1 cellular context compared by ENCODE assay signal in genomic region chr20:62066339-62066982, GRCh38.
A peak's percentile ranks its signal among the peaks of the same experiment; 100 is the strongest.
TF ChIP-seq lines count a peak whose summit lies in the region.

No MANE protein-coding gene starts in this region.

TF ChIP-seq in K562, 482 proteins besides CTCF, POLR2A, EP300 and RAD21 (continued from another document and continues in another):
- TF ChIP-seq ZNF449 (CRISPR knock-in tag; IDR thresholded peaks at IDR 0.05) (no peak), FOXP1 (CRISPR knock-in tag; IDR thresholded peaks at IDR 0.05) (no peak), TFAM (CRISPR knock-in tag; conservative IDR thresholded peaks at IDR 0.05) (no peak), SPI1 (IDR thresholded peaks at IDR 0.05; ENCODE audit: borderline replicate concordance, low read depth, low read length) (no peak), NR1H2 (CRISPR knock-in tag; IDR thresholded peaks at IDR 0.05) (no peak), ZNF431 (CRISPR knock-in tag; IDR thresholded peaks at IDR 0.05) (no peak), XRCC3 (IDR thresholded peaks at IDR 0.05) (no peak), PHB (CRISPR knock-in tag; IDR thresholded peaks at IDR 0.05) (no peak), HCFC1 (IDR thresholded peaks at IDR 0.05; ENCODE audit: low read depth, low read length) (no peak), ATF7 (IDR thresholded peaks at IDR 0.05) (no peak), MCM7 (IDR thresholded peaks at IDR 0.05) (no peak), PHF21A (IDR thresholded peaks at IDR 0.05; ENCODE audit: borderline replicate concordance, low read depth) (no peak), EHMT2 (IDR thresholded peaks at IDR 0.05) (no peak), CREB1 (IDR thresholded peaks at IDR 0.05) (no peak), CREB1 (CRISPR knock-in tag; IDR thresholded peaks at IDR 0.05) (0 out of 2 replicates have a peak, but pooled peaks have one; percentile 11), SIN3B (IDR thresholded peaks at IDR 0.05; ENCODE audit: low read depth) (no peak), BRF1 (IDR thresholded peaks at IDR 0.05; ENCODE audit: borderline replicate concordance, extremely low read depth, insufficient read length) (no peak), SP1 (CRISPR knock-in tag; IDR thresholded peaks at IDR 0.05) (no peak), SMAD4 (CRISPR knock-in tag; conservative IDR thresholded peaks at IDR 0.05) (peak; percentile 40; the same call in 1 of the 2 replicates), NR2C2 (CRISPR knock-in tag; IDR thresholded peaks at IDR 0.05) (no peak), NR2C2 (tag; IDR thresholded peaks at IDR 0.05) (0 out of 2 replicates have a peak, but pooled peaks have one; percentile 27), SMAD3 (CRISPR knock-in tag; conservative IDR thresholded peaks at IDR 0.05) (no peak), ZNF174 (CRISPR knock-in tag; IDR thresholded peaks at IDR 0.05) (no peak), DEAF1 (CRISPR knock-in tag; IDR thresholded peaks at IDR 0.05) (no peak), ZBTB40 (IDR thresholded peaks at IDR 0.05) (peak; percentile 47; the same call in 1 of the 2 replicates), ZBTB40 (CRISPR knock-in tag; IDR thresholded peaks at IDR 0.05) (no peak), ZNF311 (CRISPR knock-in tag; IDR thresholded peaks at IDR 0.05) (no peak), NFRKB (IDR thresholded peaks at IDR 0.05; ENCODE audit: low read depth) (peak; percentile 48; the same call in 1 of the 2 replicates), FIP1L1 (IDR thresholded peaks at IDR 0.05; ENCODE audit: low read depth, low read length, poor library complexity, severe bottlenecking) (peak; percentile 51), MTA3 (IDR thresholded peaks at IDR 0.05; ENCODE audit: borderline replicate concordance) (no peak), ZBTB9 (CRISPR knock-in tag; IDR thresholded peaks at IDR 0.05) (no peak), ZNF668 (CRISPR knock-in tag; IDR thresholded peaks at IDR 0.05) (no peak), SMARCA5 (IDR thresholded peaks at IDR 0.05) (no peak)
- TF ChIP-seq, protein P1, sequence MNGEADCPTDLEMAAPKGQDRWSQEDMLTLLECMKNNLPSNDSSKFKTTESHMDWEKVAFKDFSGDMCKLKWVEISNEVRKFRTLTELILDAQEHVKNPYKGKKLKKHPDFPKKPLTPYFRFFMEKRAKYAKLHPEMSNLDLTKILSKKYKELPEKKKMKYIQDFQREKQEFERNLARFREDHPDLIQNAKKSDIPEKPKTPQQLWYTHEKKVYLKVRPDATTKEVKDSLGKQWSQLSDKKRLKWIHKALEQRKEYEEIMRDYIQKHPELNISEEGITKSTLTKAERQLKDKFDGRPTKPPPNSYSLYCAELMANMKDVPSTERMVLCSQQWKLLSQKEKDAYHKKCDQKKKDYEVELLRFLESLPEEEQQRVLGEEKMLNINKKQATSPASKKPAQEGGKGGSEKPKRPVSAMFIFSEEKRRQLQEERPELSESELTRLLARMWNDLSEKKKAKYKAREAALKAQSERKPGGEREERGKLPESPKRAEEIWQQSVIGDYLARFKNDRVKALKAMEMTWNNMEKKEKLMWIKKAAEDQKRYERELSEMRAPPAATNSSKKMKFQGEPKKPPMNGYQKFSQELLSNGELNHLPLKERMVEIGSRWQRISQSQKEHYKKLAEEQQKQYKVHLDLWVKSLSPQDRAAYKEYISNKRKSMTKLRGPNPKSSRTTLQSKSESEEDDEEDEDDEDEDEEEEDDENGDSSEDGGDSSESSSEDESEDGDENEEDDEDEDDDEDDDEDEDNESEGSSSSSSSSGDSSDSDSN (IDR thresholded peaks at IDR 0.05; ENCODE audit: borderline replicate concordance in 1 of 2, low read depth in 2 of 2, low read length in 2 of 2), result no peak
- TF ChIP-seq, protein P2, sequence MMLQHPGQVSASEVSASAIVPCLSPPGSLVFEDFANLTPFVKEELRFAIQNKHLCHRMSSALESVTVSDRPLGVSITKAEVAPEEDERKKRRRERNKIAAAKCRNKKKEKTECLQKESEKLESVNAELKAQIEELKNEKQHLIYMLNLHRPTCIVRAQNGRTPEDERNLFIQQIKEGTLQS (IDR thresholded peaks at IDR 0.05), result no peak
- TF ChIP-seq, protein P2 (CRISPR knock-in tag; conservative IDR thresholded peaks at IDR 0.05), result no peak
- TF ChIP-seq, protein P3, sequence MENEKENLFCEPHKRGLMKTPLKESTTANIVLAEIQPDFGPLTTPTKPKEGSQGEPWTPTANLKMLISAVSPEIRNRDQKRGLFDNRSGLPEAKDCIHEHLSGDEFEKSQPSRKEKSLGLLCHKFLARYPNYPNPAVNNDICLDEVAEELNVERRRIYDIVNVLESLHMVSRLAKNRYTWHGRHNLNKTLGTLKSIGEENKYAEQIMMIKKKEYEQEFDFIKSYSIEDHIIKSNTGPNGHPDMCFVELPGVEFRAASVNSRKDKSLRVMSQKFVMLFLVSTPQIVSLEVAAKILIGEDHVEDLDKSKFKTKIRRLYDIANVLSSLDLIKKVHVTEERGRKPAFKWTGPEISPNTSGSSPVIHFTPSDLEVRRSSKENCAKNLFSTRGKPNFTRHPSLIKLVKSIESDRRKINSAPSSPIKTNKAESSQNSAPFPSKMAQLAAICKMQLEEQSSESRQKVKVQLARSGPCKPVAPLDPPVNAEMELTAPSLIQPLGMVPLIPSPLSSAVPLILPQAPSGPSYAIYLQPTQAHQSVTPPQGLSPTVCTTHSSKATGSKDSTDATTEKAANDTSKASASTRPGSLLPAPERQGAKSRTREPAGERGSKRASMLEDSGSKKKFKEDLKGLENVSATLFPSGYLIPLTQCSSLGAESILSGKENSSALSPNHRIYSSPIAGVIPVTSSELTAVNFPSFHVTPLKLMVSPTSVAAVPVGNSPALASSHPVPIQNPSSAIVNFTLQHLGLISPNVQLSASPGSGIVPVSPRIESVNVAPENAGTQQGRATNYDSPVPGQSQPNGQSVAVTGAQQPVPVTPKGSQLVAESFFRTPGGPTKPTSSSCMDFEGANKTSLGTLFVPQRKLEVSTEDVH (IDR thresholded peaks at IDR 0.05; ENCODE audit: low read depth, partially characterized antibody), result no peak
- TF ChIP-seq, protein P4, sequence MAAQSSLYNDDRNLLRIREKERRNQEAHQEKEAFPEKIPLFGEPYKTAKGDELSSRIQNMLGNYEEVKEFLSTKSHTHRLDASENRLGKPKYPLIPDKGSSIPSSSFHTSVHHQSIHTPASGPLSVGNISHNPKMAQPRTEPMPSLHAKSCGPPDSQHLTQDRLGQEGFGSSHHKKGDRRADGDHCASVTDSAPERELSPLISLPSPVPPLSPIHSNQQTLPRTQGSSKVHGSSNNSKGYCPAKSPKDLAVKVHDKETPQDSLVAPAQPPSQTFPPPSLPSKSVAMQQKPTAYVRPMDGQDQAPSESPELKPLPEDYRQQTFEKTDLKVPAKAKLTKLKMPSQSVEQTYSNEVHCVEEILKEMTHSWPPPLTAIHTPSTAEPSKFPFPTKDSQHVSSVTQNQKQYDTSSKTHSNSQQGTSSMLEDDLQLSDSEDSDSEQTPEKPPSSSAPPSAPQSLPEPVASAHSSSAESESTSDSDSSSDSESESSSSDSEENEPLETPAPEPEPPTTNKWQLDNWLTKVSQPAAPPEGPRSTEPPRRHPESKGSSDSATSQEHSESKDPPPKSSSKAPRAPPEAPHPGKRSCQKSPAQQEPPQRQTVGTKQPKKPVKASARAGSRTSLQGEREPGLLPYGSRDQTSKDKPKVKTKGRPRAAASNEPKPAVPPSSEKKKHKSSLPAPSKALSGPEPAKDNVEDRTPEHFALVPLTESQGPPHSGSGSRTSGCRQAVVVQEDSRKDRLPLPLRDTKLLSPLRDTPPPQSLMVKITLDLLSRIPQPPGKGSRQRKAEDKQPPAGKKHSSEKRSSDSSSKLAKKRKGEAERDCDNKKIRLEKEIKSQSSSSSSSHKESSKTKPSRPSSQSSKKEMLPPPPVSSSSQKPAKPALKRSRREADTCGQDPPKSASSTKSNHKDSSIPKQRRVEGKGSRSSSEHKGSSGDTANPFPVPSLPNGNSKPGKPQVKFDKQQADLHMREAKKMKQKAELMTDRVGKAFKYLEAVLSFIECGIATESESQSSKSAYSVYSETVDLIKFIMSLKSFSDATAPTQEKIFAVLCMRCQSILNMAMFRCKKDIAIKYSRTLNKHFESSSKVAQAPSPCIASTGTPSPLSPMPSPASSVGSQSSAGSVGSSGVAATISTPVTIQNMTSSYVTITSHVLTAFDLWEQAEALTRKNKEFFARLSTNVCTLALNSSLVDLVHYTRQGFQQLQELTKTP (IDR thresholded peaks at IDR 0.05; ENCODE audit: low read depth in 1 of 2, partially characterized antibody in 2 of 2), result no peak
